In genomic region chr5:168827636-168828035, GRCh38 we compare ENCODE assay signal across 28 cellular contexts.
"Had no signal": no experiment of that assay in that cellular context is flagged by ENCODE, and none has a peak within 500 bp of the region (broad histone marks: within the 10 kb centered on the region; RNA-seq: fewer than 3 reads in every experiment).

No MANE protein-coding gene starts in this region.

- ATAC-seq: heart right ventricle; left cardiac atrium; left lung; naive thymus-derived CD8-positive, alpha-beta T cell; psoas muscle; right cardiac atrium; stimulated activated effector memory CD8-positive, alpha-beta T cell treated with anti-CD3 and anti-CD28 coated beads, Interleukin-12 subunit alpha, Interleukin-12 subunit beta, amount 100 ng/mL, for 72 hours had no signal

- H3K9me3 Mint-ChIP-seq: dendritic cell treated with granulocyte-macrophage colony-stimulating factor and Interleukin-4, amounts not matched to agents 40 ng/mL and 50 ng/mL, for 4 days; naive thymus-derived CD8-positive, alpha-beta T cell; nephron progenitor cell; stimulated activated effector memory CD8-positive, alpha-beta T cell treated with anti-CD3 and anti-CD28 coated beads, Interleukin-12 subunit alpha, Interleukin-12 subunit beta, amount 100 ng/mL, for 72 hours; type B pancreatic cell had no signal

- H3K27me3 ChIP-seq: colonic mucosa, esophagus squamous epithelium, heart right ventricle, ovary, sigmoid colon, stomach, testis, tibial artery had no signal

- H3K36me3 ChIP-seq: colonic mucosa, esophagus squamous epithelium, heart right ventricle, left lung, ovary, sigmoid colon, stomach, tibial artery had no signal

- DNase-seq: colonic mucosa; effector CD8-positive, alpha-beta T cell; erythroblast; esophagus squamous epithelium; foreskin melanocyte; glutamatergic neuron; heart right ventricle; hippocampal formation; left cardiac atrium; left lung; mesenchymal stem cell; naive thymus-derived CD8-positive, alpha-beta T cell; nephron progenitor cell; occipital lobe; ovary; posterior cingulate gyrus; psoas muscle; right cardiac atrium; sigmoid colon; stimulated activated CD4-positive, alpha-beta T cell treated with anti-CD3 and anti-CD28 coated beads, Interleukin-2, amount 100 ng/mL, for 24 hours; stimulated activated CD4-positive, alpha-beta T cell treated with anti-CD3 and anti-CD28 coated beads, Interleukin-4, amount 100 ng/mL, for 24 hours; stimulated activated naive CD4-positive, alpha-beta T cell treated with Interleukin-2 at 50 U/mL for 16 hours; stomach; testis; tibial artery had no signal

- H3K36me3 Mint-ChIP-seq: naive thymus-derived CD8-positive, alpha-beta T cell; stimulated activated effector memory CD8-positive, alpha-beta T cell treated with anti-CD3 and anti-CD28 coated beads, Interleukin-12 subunit alpha, Interleukin-12 subunit beta, amount 100 ng/mL, for 72 hours had no signal

- H3K27ac ChIP-seq: colonic mucosa, esophagus squamous epithelium, heart right ventricle, left lung, ovary, psoas muscle, sigmoid colon, stomach, testis, tibial artery had no signal

- H3K4me1 ChIP-seq: colonic mucosa, left lung, psoas muscle had no signal

- H3K9me3 ChIP-seq: colonic mucosa, esophagus squamous epithelium, heart right ventricle, left lung, ovary, psoas muscle, sigmoid colon, stomach, testis, tibial artery had no signal

- H3K4me3 ChIP-seq: colonic mucosa, esophagus squamous epithelium, heart right ventricle, left lung, ovary, psoas muscle, sigmoid colon, stomach, testis, tibial artery had no signal

- H3K4me1 Mint-ChIP-seq: stimulated activated effector memory CD8-positive, alpha-beta T cell treated with anti-CD3 and anti-CD28 coated beads, Interleukin-12 subunit alpha, Interleukin-12 subunit beta, amount 100 ng/mL, for 72 hours had no signal

- H3K27ac Mint-ChIP-seq: dendritic cell treated with granulocyte-macrophage colony-stimulating factor and Interleukin-4, amounts not matched to agents 40 ng/mL and 50 ng/mL, for 4 days; naive thymus-derived CD8-positive, alpha-beta T cell; nephron progenitor cell; stimulated activated effector memory CD8-positive, alpha-beta T cell treated with anti-CD3 and anti-CD28 coated beads, Interleukin-12 subunit alpha, Interleukin-12 subunit beta, amount 100 ng/mL, for 72 hours; type B pancreatic cell had no signal

- H3K4me3 Mint-ChIP-seq: dendritic cell treated with granulocyte-macrophage colony-stimulating factor and Interleukin-4, amounts not matched to agents 40 ng/mL and 50 ng/mL, for 4 days; naive thymus-derived CD8-positive, alpha-beta T cell; nephron progenitor cell; stimulated activated effector memory CD8-positive, alpha-beta T cell treated with anti-CD3 and anti-CD28 coated beads, Interleukin-12 subunit alpha, Interleukin-12 subunit beta, amount 100 ng/mL, for 72 hours; type B pancreatic cell had no signal
